8 cellular contexts compared by ENCODE assay signal in the genomic region with DNA sequence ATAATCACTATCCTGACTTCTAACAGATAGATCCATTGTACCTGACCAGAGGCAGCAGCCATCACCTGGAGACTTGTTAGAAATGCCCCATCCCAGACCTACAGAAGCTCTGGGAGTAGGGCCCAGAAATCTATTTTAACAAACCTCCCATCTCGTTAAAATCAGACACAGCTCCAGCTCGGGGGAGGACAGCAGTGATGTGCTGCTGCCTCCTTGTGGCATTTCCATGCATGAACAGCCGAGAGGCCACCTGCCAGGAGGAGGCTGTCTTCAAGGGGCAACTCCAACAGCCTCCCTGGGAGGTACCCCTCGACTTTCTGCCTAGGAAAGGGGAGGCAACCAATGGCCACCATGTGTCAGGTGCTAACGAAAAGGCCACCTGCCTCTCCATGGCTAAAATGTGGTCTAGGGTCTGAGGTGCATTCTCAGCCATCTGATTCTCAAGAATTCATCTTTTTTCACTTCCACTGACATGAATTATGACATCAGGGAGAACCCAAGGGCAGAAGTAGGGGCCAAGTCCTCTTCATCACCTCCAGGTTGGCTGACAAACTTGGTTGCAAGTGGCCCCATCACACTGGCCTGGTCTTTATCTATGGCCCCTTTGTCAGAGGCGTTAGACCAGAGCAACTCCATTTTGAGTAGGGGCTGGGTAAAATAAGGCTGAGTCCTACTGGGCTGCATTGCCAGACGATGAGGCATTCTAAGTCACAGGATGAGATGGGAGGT. TPM values are rescaled to one million over a fixed set of nuclear protein-coding genes. Genes with fewer than 3 reads are reported as not detected.
A peak's percentile ranks its signal among the peaks of the same experiment; 100 is the strongest.
DNase-seq lines count a peak whose midpoint lies in the region; ATAC-seq and TF ChIP-seq lines count a peak whose summit lies in the region.

No MANE protein-coding gene starts in this region.

- H3K79me2 ChIP-seq in fibroblast of lung (ENCODE audit: control insufficient read depth, insufficient read depth, low read length) (no peaks in the 10 kb centered on the region), neural cell (replicated peaks; ENCODE audit: insufficient read depth, low read length) (no peaks in the 10 kb centered on the region)

- H3K4me1 ChIP-seq in fibroblast of lung (ENCODE audit: control insufficient read depth, extremely low read depth, insufficient read depth, low read length) = peaks cover 2% of the 10 kb centered on the region
- H3K4me1 ChIP-seq in testis = peaks cover 16% of the 10 kb centered on the region

- peak; percentile 90 to 92 for TF ChIP-seq CTCF in fibroblast of lung (conservative IDR thresholded peaks at IDR 0.05 in 1 of 2, IDR thresholded peaks at IDR 0.05 in 1 of 2; ENCODE audit: low read depth in 1 of 2, low read length in 2 of 2)
- peak; percentile 51 for TF ChIP-seq CTCF in neural cell (IDR thresholded peaks at IDR 0.05; ENCODE audit: poor library complexity, severe bottlenecking)
- TF ChIP-seq CTCF in testis (IDR thresholded peaks at IDR 0.05) = peak; percentile 76 to 91 (median 89)

- H3K9me2 ChIP-seq in neural cell (ENCODE audit: insufficient read depth, low read length) = no peaks in the 10 kb centered on the region

- DNase-seq in C1 segment of cervical spinal cord (lab: John Stamatoyannopoulos, UW) = peak in 10 of 14 donors; percentile 11 to 67 (median 49)
- peak; percentile 67 for DNase-seq in H4 (ENCODE audit: low spot score)
- peak; percentile 8 for DNase-seq in NOMO-1 treated with dmso at 0.1 percent for 144 hours (lab: John Stamatoyannopoulos, UW; ENCODE audit: unreplicated experiment)
- peak; percentile 65 to 68 for DNase-seq in activated T-cell treated with anti-CD3 and anti-CD28 coated beads, Interleukin-2, amount 50 U/mL, for 72 hours
- DNase-seq in fibroblast of lung (ENCODE audit: low read depth in 2 of 2) = peak; percentile 48 to 76
- peak; percentile 83 for DNase-seq in testis

- H2AFZ ChIP-seq in fibroblast of lung (ENCODE audit: low read length) (no peak overlapping the region), neural cell (ENCODE audit: low read depth, low read length) (no peak overlapping the region)

- H3K27me3 Mint-ChIP-seq in activated T-cell treated with anti-CD3 and anti-CD28 coated beads, Interleukin-2, amount 50 U/mL, for 72 hours (ENCODE audit: low read depth) = no peaks in the 10 kb centered on the region

- H3K36me3 Mint-ChIP-seq in activated T-cell treated with anti-CD3 and anti-CD28 coated beads, Interleukin-2, amount 50 U/mL, for 72 hours (ENCODE audit: insufficient read depth in 2 of 2) = peaks cover 0 to 3% of the 10 kb centered on the region in 2 donors

- no peak for TF ChIP-seq EP300 in neural cell (conservative IDR thresholded peaks at IDR 0.05; ENCODE audit: poor library complexity, severe bottlenecking)

- H3K9me3 ChIP-seq in fibroblast of lung (ENCODE audit: control insufficient read depth, insufficient read depth, low read depth, low read length) = no peaks in the 10 kb centered on the region
- no peaks in the 10 kb centered on the region for H3K9me3 ChIP-seq in neural cell (ENCODE audit: low read length)
- H3K9me3 ChIP-seq in testis = no peaks in the 10 kb centered on the region

- H3K36me3 ChIP-seq in fibroblast of lung (ENCODE audit: control insufficient read depth, insufficient read depth, low read length) (no peaks in the 10 kb centered on the region), neural cell (ENCODE audit: insufficient read depth, low read length) (no peaks in the 10 kb centered on the region), testis (ENCODE audit: low read depth, missing control alignments) (no peaks in the 10 kb centered on the region)

- H3K27ac ChIP-seq in fibroblast of lung (ENCODE audit: insufficient read depth, low read length) = no peak overlapping the region
- H3K27ac ChIP-seq in neural cell (ENCODE audit: low read length) = no peak overlapping the region
- H3K27ac ChIP-seq in testis = no peak overlapping the region

- H3K27me3 ChIP-seq in fibroblast of lung (ENCODE audit: control insufficient read depth, insufficient read depth, low read length) = no peaks in the 10 kb centered on the region
- H3K27me3 ChIP-seq in neural cell (ENCODE audit: insufficient read depth, low read depth, low read length) = no peaks in the 10 kb centered on the region
- H3K27me3 ChIP-seq in testis = no peaks in the 10 kb centered on the region

- H4K20me1 ChIP-seq in fibroblast of lung (ENCODE audit: control insufficient read depth, extremely low read depth, insufficient read depth, low read length) (no peaks in the 10 kb centered on the region), neural cell (ENCODE audit: insufficient read depth) (no peaks in the 10 kb centered on the region)

- H3K4me1 Mint-ChIP-seq in activated T-cell treated with anti-CD3 and anti-CD28 coated beads, Interleukin-2, amount 50 U/mL, for 72 hours (ENCODE audit: low read depth) = peaks cover 38% of the 10 kb centered on the region

- no peak overlapping the region for H3K4me3 Mint-ChIP-seq in activated T-cell treated with anti-CD3 and anti-CD28 coated beads, Interleukin-2, amount 50 U/mL, for 72 hours

- intact Hi-C loops in testis (cut with DNase I; ENCODE audit: low total_unique reads) = loop anchor here (5.0 kb wide), 1 partner anchor 51 kb away; no protein-coding TSS in a partner anchor

- H3F3A ChIP-seq in neural cell (ENCODE audit: insufficient read depth, low read length, poor library complexity, severe bottlenecking) = no peaks in the 10 kb centered on the region

- no peak overlapping the region for H3K4me3 ChIP-seq in fibroblast of lung (replicated peaks in 1 of 4; ENCODE audit: control extremely low read depth in 1 of 4, insufficient read depth in 1 of 4, low read depth in 3 of 4, low read length in 4 of 4)
- H3K4me3 ChIP-seq in neural cell (ENCODE audit: low read length) = no peak overlapping the region
- no peak overlapping the region for H3K4me3 ChIP-seq in testis

- TF ChIP-seq POLR2A in testis (IDR thresholded peaks at IDR 0.05) = no peak

- H3K9ac ChIP-seq in fibroblast of lung (ENCODE audit: insufficient read depth, low read length) (no peak overlapping the region), neural cell (ENCODE audit: low read length) (no peak overlapping the region)

- WGBS in testis, 2 donors = 40 to 91% methylated on average over 3 to 7 of the region's 7 CpGs

- peaks cover 5 to 6% of the 10 kb centered on the region in 2 donors for H3K9me3 Mint-ChIP-seq in activated T-cell treated with anti-CD3 and anti-CD28 coated beads, Interleukin-2, amount 50 U/mL, for 72 hours

- no peak overlapping the region for H3K27ac Mint-ChIP-seq in activated T-cell treated with anti-CD3 and anti-CD28 coated beads, Interleukin-2, amount 50 U/mL, for 72 hours

- peak; percentile 43 for TF ChIP-seq RAD21 in neural cell (conservative IDR thresholded peaks at IDR 0.05)

- H3K4me2 ChIP-seq in fibroblast of lung (ENCODE audit: extremely low read depth, insufficient read depth, low read length) (no peak overlapping the region), neural cell (ENCODE audit: low read length) (no peak overlapping the region)

- ATAC-seq in activated T-cell treated with anti-CD3 and anti-CD28 coated beads, Interleukin-2, amount 50 U/mL, for 72 hours (replicated peaks in 1 of 2) = peak; percentile 64 to 69
- no peak for ATAC-seq in GM18519 (IDR thresholded peaks at IDR 0.05; ENCODE audit: low FRiP score, unreplicated experiment)

TF ChIP-seq in neural cell, 6 proteins besides CTCF, POLR2A, EP300 and RAD21 (continues in another document):
- TF ChIP-seq, protein P1, sequence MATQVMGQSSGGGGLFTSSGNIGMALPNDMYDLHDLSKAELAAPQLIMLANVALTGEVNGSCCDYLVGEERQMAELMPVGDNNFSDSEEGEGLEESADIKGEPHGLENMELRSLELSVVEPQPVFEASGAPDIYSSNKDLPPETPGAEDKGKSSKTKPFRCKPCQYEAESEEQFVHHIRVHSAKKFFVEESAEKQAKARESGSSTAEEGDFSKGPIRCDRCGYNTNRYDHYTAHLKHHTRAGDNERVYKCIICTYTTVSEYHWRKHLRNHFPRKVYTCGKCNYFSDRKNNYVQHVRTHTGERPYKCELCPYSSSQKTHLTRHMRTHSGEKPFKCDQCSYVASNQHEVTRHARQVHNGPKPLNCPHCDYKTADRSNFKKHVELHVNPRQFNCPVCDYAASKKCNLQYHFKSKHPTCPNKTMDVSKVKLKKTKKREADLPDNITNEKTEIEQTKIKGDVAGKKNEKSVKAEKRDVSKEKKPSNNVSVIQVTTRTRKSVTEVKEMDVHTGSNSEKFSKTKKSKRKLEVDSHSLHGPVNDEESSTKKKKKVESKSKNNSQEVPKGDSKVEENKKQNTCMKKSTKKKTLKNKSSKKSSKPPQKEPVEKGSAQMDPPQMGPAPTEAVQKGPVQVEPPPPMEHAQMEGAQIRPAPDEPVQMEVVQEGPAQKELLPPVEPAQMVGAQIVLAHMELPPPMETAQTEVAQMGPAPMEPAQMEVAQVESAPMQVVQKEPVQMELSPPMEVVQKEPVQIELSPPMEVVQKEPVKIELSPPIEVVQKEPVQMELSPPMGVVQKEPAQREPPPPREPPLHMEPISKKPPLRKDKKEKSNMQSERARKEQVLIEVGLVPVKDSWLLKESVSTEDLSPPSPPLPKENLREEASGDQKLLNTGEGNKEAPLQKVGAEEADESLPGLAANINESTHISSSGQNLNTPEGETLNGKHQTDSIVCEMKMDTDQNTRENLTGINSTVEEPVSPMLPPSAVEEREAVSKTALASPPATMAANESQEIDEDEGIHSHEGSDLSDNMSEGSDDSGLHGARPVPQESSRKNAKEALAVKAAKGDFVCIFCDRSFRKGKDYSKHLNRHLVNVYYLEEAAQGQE (IDR thresholded peaks at IDR 0.05; ENCODE audit: borderline replicate concordance) = no peak
- TF ChIP-seq SMC3 (conservative IDR thresholded peaks at IDR 0.05; ENCODE audit: poor library complexity) = peak; percentile 41

RNA-seq across cellular contexts. Expression of a gene that starts 12.2 kb away (rescaled TPM):
- 0.06 TPM in 1 of 2 replicates, not detected in the other for total RNA-seq in H4 (2014; rRNA removed; shearing (Covaris generic))
- total RNA-seq in activated T-cell treated with anti-CD3 and anti-CD28 coated beads, Interleukin-2, amount 50 U/mL, for 72 hours = under 1 TPM; 0.48 to 0.63 TPM
- total RNA-seq in fibroblast of lung = 1.8 and 4.1 TPM in 2 replicates
- 0.03 and 2.2 TPM in 2 replicates for polyA plus RNA-seq in fibroblast of lung
- 0.10 and 2.6 TPM in 2 replicates for polyA plus RNA-seq in fibroblast of lung (2012)
- 1.9 TPM in 1 of 2 replicates, not detected in the other for polyA minus RNA-seq in fibroblast of lung (ENCODE audit: low replicate concordance)
- not detected in 2 replicates for polyA plus RNA-seq in neural cell
- polyA minus RNA-seq in neural cell = not detected in 2 replicates
- total RNA-seq in testis = 10 to 100 TPM; 16.9 to 23.4 TPM
- 4.4 TPM for polyA plus RNA-seq in testis (ENCODE audit: insufficient read depth, low read depth, low replicate concordance)

RNA-seq across cellular contexts. Expression of a gene that starts 18.3 kb away (rescaled TPM):
- 0.77 and 4.2 TPM in 2 replicates for total RNA-seq in H4 (2014; rRNA removed; shearing (Covaris generic))
- total RNA-seq in activated T-cell treated with anti-CD3 and anti-CD28 coated beads, Interleukin-2, amount 50 U/mL, for 72 hours = not detected
- 21.1 and 31.4 TPM in 2 replicates for total RNA-seq in fibroblast of lung
- 1.6 and 122 TPM in 2 replicates for polyA plus RNA-seq in fibroblast of lung
- 2.8 and 173 TPM in 2 replicates for polyA plus RNA-seq in fibroblast of lung (2012)
- polyA minus RNA-seq in fibroblast of lung (ENCODE audit: low replicate concordance) = 84.6 TPM in 1 of 2 replicates, not detected in the other
- not detected in 2 replicates for polyA plus RNA-seq in neural cell
- not detected in 2 replicates for polyA minus RNA-seq in neural cell
- total RNA-seq in testis = 100 to 1,000 TPM in 1 of 2 donors, 10 to 100 TPM in 1; 37.0 to 152 TPM
- 52.0 TPM for polyA plus RNA-seq in testis (ENCODE audit: insufficient read depth, low read depth, low replicate concordance)

Comparison
In these comparisons a context has a peak if more than half of its experiments do, and no peak if none do; other contexts are left out.
1. DNase-seq: peak in every context shown above with its lines; median percentile 83 in testis; 67 in H4; 66 in activated T-cell treated with anti-CD3 and anti-CD28 coated beads, Interleukin-2, amount 50 U/mL, for 72 hours; 62 in fibroblast of lung; 49 in C1 segment of cervical spinal cord; 8 in NOMO-1 treated with dmso at 0.1 percent for 144 hours.